22 cellular contexts compared by ENCODE assay signal in the genomic region with DNA sequence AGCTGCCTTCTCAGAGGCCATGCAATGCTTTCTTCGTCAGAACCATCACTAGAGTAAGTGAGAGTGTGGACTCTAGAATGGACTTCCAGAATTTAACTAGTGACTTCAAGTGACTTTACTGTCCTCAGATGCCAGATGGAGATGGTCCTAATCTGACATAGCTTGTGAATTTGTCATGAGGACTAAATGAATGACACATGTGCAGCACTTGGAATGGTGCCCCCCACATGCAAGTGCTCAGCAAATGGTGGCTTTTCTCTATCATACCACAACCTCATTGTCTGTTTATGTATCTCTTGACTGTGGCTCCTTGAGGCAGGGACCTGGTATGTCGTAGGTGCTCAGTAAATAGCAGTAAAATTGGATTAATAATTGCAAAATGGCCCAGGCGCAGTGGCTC.
A peak's percentile ranks its signal among the peaks of the same experiment; 100 is the strongest.
DNase-seq lines count a peak whose midpoint lies in the region; ATAC-seq and TF ChIP-seq lines count a peak whose summit lies in the region.
"Had no signal": no experiment of that assay in that cellular context is flagged by ENCODE, and none has a peak within 500 bp of the region (broad histone marks: within the 10 kb centered on the region; RNA-seq: fewer than 3 reads in every experiment).

No MANE protein-coding gene starts in this region.

- 38 to 43% methylated on average over 3 of the region's 3 CpGs for WGBS in GM23248 (ENCODE audit: low coverage in 1 of 2, low lambda C conversion rate in 2 of 2, missing lambda C conversion rate in 2 of 2), 2 experiments

- no peaks in the 10 kb centered on the region for H3K9me2 ChIP-seq in GM23248 (ENCODE audit: insufficient read depth)

- in situ Hi-C loops in GM23248 (cut with MboI): no loop called here

- H3K4me1 Mint-ChIP-seq in activated T-helper 2 cell treated with anti-CD3 and anti-CD28 coated beads, Interferon-gamma antibody, Interleukin-2, Interleukin-4, amounts not matched to agents 10 μg/mL and 5 μg/mL and 100 μg/mL, durations not matched to agents 14 hours and 24 hours and 36 hours (ENCODE audit: low read depth): peaks cover 12% of the 10 kb centered on the region
- H3K4me1 Mint-ChIP-seq: CD4-positive, alpha-beta memory T cell had no signal

- intact Hi-C loops in cardiac septum (cut with DNase I): no loop called here
- intact Hi-C loops in Right ventricle myocardium inferior (cut with DNase I): no loop called here
- intact Hi-C loops in activated T-helper 2 cell treated with anti-CD3 and anti-CD28 coated beads, Interferon-gamma antibody, Interleukin-2, Interleukin-4, amounts not matched to agents 10 μg/mL and 5 μg/mL and 100 μg/mL, durations not matched to agents 14 hours and 24 hours and 36 hours (cut with micrococcal nuclease): loop anchor here (5.0 kb wide), 1 partner anchor 131 kb away; no protein-coding TSS in a partner anchor

- no peak overlapping the region for H3K4me3 Mint-ChIP-seq in activated T-helper 2 cell treated with anti-CD3 and anti-CD28 coated beads, Interferon-gamma antibody, Interleukin-2, Interleukin-4, amounts not matched to agents 10 μg/mL and 5 μg/mL and 100 μg/mL, durations not matched to agents 14 hours and 24 hours and 36 hours (ENCODE audit: low read depth)
- H3K4me3 Mint-ChIP-seq: CD4-positive, alpha-beta memory T cell; HFFc6 had no signal

- no peaks in the 10 kb centered on the region for H3K9me3 Mint-ChIP-seq in activated T-helper 2 cell treated with anti-CD3 and anti-CD28 coated beads, Interferon-gamma antibody, Interleukin-2, Interleukin-4, amounts not matched to agents 10 μg/mL and 5 μg/mL and 100 μg/mL, durations not matched to agents 14 hours and 24 hours and 36 hours
- H3K9me3 Mint-ChIP-seq: HFFc6 had no signal

- ATAC-seq in Right ventricle myocardium inferior (no peak), GM18505 (IDR thresholded peaks at IDR 0.05; ENCODE audit: unreplicated experiment) (no peak)
- ATAC-seq: GM12878 had no signal

- no peaks in the 10 kb centered on the region for H3K36me3 Mint-ChIP-seq in activated T-helper 2 cell treated with anti-CD3 and anti-CD28 coated beads, Interferon-gamma antibody, Interleukin-2, Interleukin-4, amounts not matched to agents 10 μg/mL and 5 μg/mL and 100 μg/mL, durations not matched to agents 14 hours and 24 hours and 36 hours (ENCODE audit: low read depth)

- H3K36me3 ChIP-seq in GM23248 (ENCODE audit: low read depth): no peaks in the 10 kb centered on the region
- H3K36me3 ChIP-seq: BE2C; BLaER1 treated with 17β-estradiol and CSF1 and Interleukin-3, amounts not matched to agents 10 nM and 100 nM; HAP-1 had no signal

- no peaks in the 10 kb centered on the region for H4K20me1 ChIP-seq in GM23248 (ENCODE audit: insufficient read depth)
- H4K20me1 ChIP-seq: BLaER1 treated with 17β-estradiol and CSF1 and Interleukin-3, amounts not matched to agents 10 nM and 100 nM had no signal

- H3K4me1 ChIP-seq in GM23248 (ENCODE audit: insufficient read depth): no peaks in the 10 kb centered on the region
- H3K4me1 ChIP-seq: BE2C; BLaER1 treated with 17β-estradiol and CSF1 and Interleukin-3, amounts not matched to agents 10 nM and 100 nM; HAP-1 had no signal

- no peak overlapping the region for H3K4me2 ChIP-seq in GM23248 (ENCODE audit: unreplicated experiment)
- H3K4me2 ChIP-seq: BLaER1 treated with 17β-estradiol and CSF1 and Interleukin-3, amounts not matched to agents 10 nM and 100 nM had no signal

- no peak overlapping the region for H3K4me3 ChIP-seq in GM23248
- H3K4me3 ChIP-seq: BLaER1 treated with 17β-estradiol and CSF1 and Interleukin-3, amounts not matched to agents 10 nM and 100 nM; GM12878; HAP-1 had no signal

- no peaks in the 10 kb centered on the region for H3K9me3 ChIP-seq in GM23248 (ENCODE audit: low read depth)
- H3K9me3 ChIP-seq: BE2C; BLaER1 treated with 17β-estradiol and CSF1 and Interleukin-3, amounts not matched to agents 10 nM and 100 nM; HAP-1 had no signal

- no peaks in the 10 kb centered on the region for H3K79me2 ChIP-seq in GM23248 (ENCODE audit: insufficient read depth)

- no peaks in the 10 kb centered on the region for H3K27me3 ChIP-seq in GM23248 (replicated peaks; ENCODE audit: insufficient read depth)
- H3K27me3 ChIP-seq: BE2C; BLaER1 treated with 17β-estradiol and CSF1 and Interleukin-3, amounts not matched to agents 10 nM and 100 nM had no signal

- no peak for TF ChIP-seq POLR2A in GM18505 (IDR thresholded peaks at IDR 0.05; ENCODE audit: borderline replicate concordance, extremely low read depth, insufficient read depth, insufficient read length)

- H3K27ac ChIP-seq in GM23248: no peak overlapping the region
- H3K27ac ChIP-seq: 22Rv1; BLaER1 treated with 17β-estradiol and CSF1 and Interleukin-3, amounts not matched to agents 10 nM and 100 nM had no signal

- H2AFZ ChIP-seq in GM23248: no peak overlapping the region

- H3K9ac ChIP-seq in GM23248: no peak overlapping the region
- H3K9ac ChIP-seq: BLaER1 treated with 17β-estradiol and CSF1 and Interleukin-3, amounts not matched to agents 10 nM and 100 nM had no signal

- no peak overlapping the region for H3K27ac Mint-ChIP-seq in activated T-helper 2 cell treated with anti-CD3 and anti-CD28 coated beads, Interferon-gamma antibody, Interleukin-2, Interleukin-4, amounts not matched to agents 10 μg/mL and 5 μg/mL and 100 μg/mL, durations not matched to agents 14 hours and 24 hours and 36 hours
- H3K27ac Mint-ChIP-seq: HFFc6 had no signal

- peak; percentile 36 for DNase-seq in cardiac septum (ENCODE audit: low spot score)
- no peak for DNase-seq in Right ventricle myocardium inferior (ENCODE audit: missing footprints)
- peak; percentile 22 for DNase-seq in GM23248
- DNase-seq in myocyte (ENCODE audit: low read depth): peak; percentile 23
- DNase-seq in activated T-cell treated with anti-CD3 and anti-CD28 coated beads, Interleukin-2, amount 50 U/mL, for 1 hour: no peak
- DNase-seq in activated T-helper 2 cell treated with anti-CD3 and anti-CD28 coated beads, Interferon-gamma antibody, Interleukin-2, Interleukin-4, amounts not matched to agents 10 μg/mL and 5 μg/mL and 100 μg/mL, durations not matched to agents 14 hours and 24 hours and 36 hours (ENCODE audit: low spot score): no peak
- DNase-seq: AML-193; BE2C; Calu3; CD4-positive, alpha-beta memory T cell; COR-L47; DMS153; DND-41; EL; GDM1; GOT3; HFFc6 had no signal

- no peaks in the 10 kb centered on the region for H3K27me3 Mint-ChIP-seq in activated T-helper 2 cell treated with anti-CD3 and anti-CD28 coated beads, Interferon-gamma antibody, Interleukin-2, Interleukin-4, amounts not matched to agents 10 μg/mL and 5 μg/mL and 100 μg/mL, durations not matched to agents 14 hours and 24 hours and 36 hours (ENCODE audit: low read depth)
- H3K27me3 Mint-ChIP-seq: CD4-positive, alpha-beta memory T cell had no signal

- H3F3A ChIP-seq in GM23248 (ENCODE audit: insufficient read depth): 0 out of 2 replicates have a peak, but pooled peaks cover 3% of the 10 kb centered on the region

Comparison
In these comparisons a context has a peak if more than half of its experiments do, and no peak if none do; other contexts are left out.
1. DNase-seq: peak in cardiac septum (single experiment), GM23248 (single experiment) and myocyte (single experiment); none in Right ventricle myocardium inferior (single experiment), activated T-cell treated with anti-CD3 and anti-CD28 coated beads, Interleukin-2, amount 50 U/mL, for 1 hour (single experiment) and activated T-helper 2 cell treated with anti-CD3 and anti-CD28 coated beads, Interferon-gamma antibody, Interleukin-2, Interleukin-4, amounts not matched to agents 10 μg/mL and 5 μg/mL and 100 μg/mL, durations not matched to agents 14 hours and 24 hours and 36 hours (single experiment).